Comparison of ENCODE assay signal across 14 cellular contexts in the genomic region with DNA sequence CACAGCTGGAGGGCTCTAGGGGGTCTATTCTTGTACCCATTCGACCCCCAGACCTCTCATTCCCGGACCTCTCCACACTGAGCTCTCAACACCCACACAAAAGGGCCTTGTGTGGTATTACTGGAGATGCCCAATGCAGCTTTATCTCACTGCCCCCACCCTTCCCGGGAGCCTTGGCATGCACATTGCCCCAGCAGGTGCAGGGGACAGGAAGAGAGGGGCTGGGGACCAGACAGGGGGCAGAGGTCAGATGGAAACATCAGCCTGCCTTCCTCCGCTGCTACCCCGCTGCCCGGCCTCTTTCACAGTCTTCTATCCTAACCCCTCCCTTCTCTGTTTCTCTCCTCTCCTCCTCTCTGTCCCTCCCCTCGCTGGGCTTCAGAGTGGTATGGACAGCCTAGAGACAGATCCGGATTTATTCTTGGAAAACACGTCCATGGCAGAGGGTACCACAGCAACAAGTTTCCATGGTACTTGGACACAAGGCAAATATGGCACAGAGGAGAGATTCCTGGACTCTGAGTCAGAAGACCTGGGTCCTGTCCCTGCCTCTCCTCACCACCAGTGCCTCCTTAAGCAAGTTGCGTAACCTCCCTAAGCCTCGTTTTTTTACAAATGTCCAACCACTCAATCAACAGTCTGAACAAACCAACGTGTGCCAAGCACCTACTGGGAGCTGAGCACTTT. TPM values are rescaled to one million over a fixed set of nuclear protein-coding genes. Genes with fewer than 3 reads are reported as not detected.
DNase-seq lines count a peak whose midpoint lies in the region; ATAC-seq, FAIRE-seq and TF ChIP-seq lines count a peak whose summit lies in the region.
"Had no signal": no experiment of that assay in that cellular context is flagged by ENCODE, and none has a peak within 500 bp of the region (broad histone marks: within the 10 kb centered on the region; RNA-seq: fewer than 3 reads in every experiment).

No MANE protein-coding gene starts in this region.

- no peaks in the 10 kb centered on the region for H3K9me3 ChIP-seq in RWPE2 (ENCODE audit: severe bottlenecking)
- H3K9me3 ChIP-seq in stomach, result no peaks in the 10 kb centered on the region
- no peaks in the 10 kb centered on the region for H3K9me3 ChIP-seq in effector memory CD4-positive, alpha-beta T cell (ENCODE audit: control insufficient read depth, low read length)
- H3K9me3 ChIP-seq: testis had no signal

- ATAC-seq in RWPE2 (ENCODE audit: low read depth), result peak; percentile 47; the same call in 2 of the 3 replicates
- ATAC-seq: natural killer cell treated with Interleukin-12 subunit alpha and Interleukin-12 subunit beta and Interleukin-15 and Interleukin-18, amount 100 ng/mL, for 72 hours had no signal

- H3K27ac ChIP-seq in RWPE2 (ENCODE audit: poor library complexity, severe bottlenecking), result no peak overlapping the region
- H3K27ac ChIP-seq in stomach, result peak overlapping the region in 3 of 5 donors; percentile 41 to 77 (median 54)
- H3K27ac ChIP-seq in effector memory CD4-positive, alpha-beta T cell (ENCODE audit: insufficient read depth, low read length, poor library complexity, severe bottlenecking), result no peak overlapping the region
- H3K27ac ChIP-seq: skin epidermis, testis had no signal

- intact Hi-C loops in stomach (cut with DNase I; ENCODE audit: low total_unique reads), result no loop called here

- FAIRE-seq in H54 (lab: Jason Lieb, UNC) (no peak), frontal cortex (lab: Jason Lieb, UNC) (no peak)
- FAIRE-seq: kidney had no signal

- DNase-seq in H54 (ENCODE audit: insufficient read length, low spot score) (peak; percentile 71), RWPE2 (ENCODE audit: low spot score) (no peak), fibroblast of the conjunctiva (ENCODE audit: low read depth) (peak; percentile 10), stomach (no peak), frontal cortex (ENCODE audit: low spot score in 2 of 2) (no peak), pons (ENCODE audit: low spot score) (no peak), NCI-H1417 treated with DMSO at 0.1 percent for 48 hours (lab: John Stamatoyannopoulos, UW) (no peak)
- no peak for DNase-seq in effector memory CD4-positive, alpha-beta T cell
- DNase-seq: KBM-7, kidney, testis had no signal

- peak; percentile 5 for TF ChIP-seq EP300 in stomach (IDR thresholded peaks at IDR 0.05)

- H3K4me3 ChIP-seq in RWPE2 (ENCODE audit: severe bottlenecking) (no peak overlapping the region), stomach (no peak overlapping the region)
- no peak overlapping the region for H3K4me3 ChIP-seq in effector memory CD4-positive, alpha-beta T cell (ENCODE audit: insufficient read depth, low read depth, low read length, poor library complexity, severe bottlenecking)
- H3K4me3 ChIP-seq: skin epidermis, testis had no signal

- H3K36me3 ChIP-seq in RWPE2 (ENCODE audit: low read depth), result no peaks in the 10 kb centered on the region
- no peaks in the 10 kb centered on the region for H3K36me3 ChIP-seq in stomach
- no peaks in the 10 kb centered on the region for H3K36me3 ChIP-seq in effector memory CD4-positive, alpha-beta T cell (ENCODE audit: control insufficient read depth, insufficient read depth, low read length)

- TF ChIP-seq POLR2A in H54 (IDR thresholded peaks at IDR 0.05; ENCODE audit: low read depth, low read length) (no peak), stomach (IDR thresholded peaks at IDR 0.05) (no peak)

- H3K27me3 ChIP-seq in RWPE2 (ENCODE audit: insufficient read depth, poor library complexity, severe bottlenecking) (no peaks in the 10 kb centered on the region), stomach (peaks cover 0 to 20% (median 8%) of the 10 kb centered on the region in 3 donors)
- H3K27me3 ChIP-seq in effector memory CD4-positive, alpha-beta T cell (replicated peaks; ENCODE audit: control insufficient read depth, insufficient read depth, low read length, poor library complexity, severe bottlenecking), result no peaks in the 10 kb centered on the region
- H3K27me3 ChIP-seq: testis had no signal

- no peaks in the 10 kb centered on the region for H3K4me1 ChIP-seq in RWPE2 (ENCODE audit: insufficient read depth, poor library complexity, severe bottlenecking)
- peaks cover 0 to 26% (median 12%) of the 10 kb centered on the region in 4 donors for H3K4me1 ChIP-seq in stomach
- H3K4me1 ChIP-seq in effector memory CD4-positive, alpha-beta T cell (ENCODE audit: control insufficient read depth, insufficient read depth, low read length, poor library complexity, severe bottlenecking), result no peaks in the 10 kb centered on the region
- H3K4me1 ChIP-seq: testis had no signal

- TF ChIP-seq CTCF in RWPE2 (IDR thresholded peaks at IDR 0.05; ENCODE audit: poor library complexity, severe bottlenecking) (no peak), stomach (IDR thresholded peaks at IDR 0.05) (no peak)

- 63 to 68% (median 66%) methylated on average over 12 of the region's 12 CpGs for WGBS in stomach, 5 donors

RNA-seq across cellular contexts. Expression of gene IGSF9B, which starts 8.3 kb away (rescaled TPM):
- 10 to 100 TPM in 2 of 5 donors, 1 to 10 TPM in 2, under 1 TPM in 1; 0.58 to 22.3 (median 5.5) TPM for total RNA-seq in stomach
- polyA plus RNA-seq in stomach, result 1 to 10 TPM in 1 of 3 donors, under 1 TPM in 1, not detected in 1; 0.44 to 3.1 TPM
- 6.9 TPM for total RNA-seq in frontal cortex
- total RNA-seq: glomerular endothelial cell had no signal

Comparison
In these comparisons a context has a peak if more than half of its experiments do, and no peak if none do; other contexts are left out.
1. DNase-seq: peak in H54 (single experiment) and fibroblast of the conjunctiva (single experiment); none in RWPE2 (single experiment), stomach (single experiment), effector memory CD4-positive, alpha-beta T cell (0 of 3), frontal cortex (0 of 2), pons (single experiment) and NCI-H1417 treated with DMSO at 0.1 percent for 48 hours (single experiment).
2. H3K27ac ChIP-seq: peak in stomach (3 of 5); none in RWPE2 (single experiment) and effector memory CD4-positive, alpha-beta T cell (single experiment).